1 cellular context compared by ENCODE assay signal in genomic region chr19:11321206-11322126, GRCh38.
TF ChIP-seq lines count a peak whose summit lies in the region.

No MANE protein-coding gene starts in this region.

TF ChIP-seq in K562, 482 proteins besides CTCF, POLR2A, EP300 and RAD21:
- TF ChIP-seq ZNF696 (CRISPR knock-in tag; conservative IDR thresholded peaks at IDR 0.05) (no peak), SRSF1 (IDR thresholded peaks at IDR 0.05; ENCODE audit: low read depth, low read length) (no peak), CBFA2T3 (IDR thresholded peaks at IDR 0.05) (0 out of 2 replicates have a peak, but pooled peaks have one; percentile 6), NFXL1 (CRISPR knock-in tag; IDR thresholded peaks at IDR 0.05) (no peak), MEF2D (tag; conservative IDR thresholded peaks at IDR 0.05; ENCODE audit: low read depth) (no peak), BCOR (IDR thresholded peaks at IDR 0.05) (peak; percentile 74), ZNF408 (CRISPR knock-in tag; IDR thresholded peaks at IDR 0.05; ENCODE audit: low read depth) (no peak), RBM17 (IDR thresholded peaks at IDR 0.05; ENCODE audit: borderline replicate concordance, low read depth, low read length) (no peak), ZNF699 (CRISPR knock-in tag; IDR thresholded peaks at IDR 0.05; ENCODE audit: insufficient replicate concordance) (no peak), POU5F1 (IDR thresholded peaks at IDR 0.05; ENCODE audit: borderline replicate concordance, low read depth, low read length, partially characterized antibody) (no peak), ETS2 (tag; IDR thresholded peaks at IDR 0.05; ENCODE audit: borderline replicate concordance, poor library complexity, severe bottlenecking) (no peak), ZNF217 (CRISPR knock-in tag; IDR thresholded peaks at IDR 0.05) (no peak), FOXJ2 (tag; IDR thresholded peaks at IDR 0.05) (no peak), ZNF175 (CRISPR knock-in tag; IDR thresholded peaks at IDR 0.05; ENCODE audit: low read depth) (no peak), ZNF79 (CRISPR knock-in tag; IDR thresholded peaks at IDR 0.05; ENCODE audit: low read depth) (no peak), ZNF436 (CRISPR knock-in tag; IDR thresholded peaks at IDR 0.05) (no peak), CHD2 (IDR thresholded peaks at IDR 0.05; ENCODE audit: low read depth, low read length) (peak; percentile 73; the same call in 1 of the 2 replicates), ARHGAP35 (IDR thresholded peaks at IDR 0.05; ENCODE audit: partially characterized antibody) (no peak), MAFK (IDR thresholded peaks at IDR 0.05; ENCODE audit: low read length) (no peak), SRF (CRISPR knock-in tag; IDR thresholded peaks at IDR 0.05) (0 out of 4 replicates have a peak, but pooled peaks of 1 of the 2 experiments have one; percentile 11), NR0B1 (IDR thresholded peaks at IDR 0.05; ENCODE audit: partially characterized antibody) (no peak), NR4A1 (CRISPR knock-in tag; IDR thresholded peaks at IDR 0.05) (no peak), NR4A1 (tag; IDR thresholded peaks at IDR 0.05) (no peak), KDM1A (IDR thresholded peaks at IDR 0.05) (peak in 1 of 2 experiments; percentile 60; a peak in 2 of 4 replicates), MBD2 (IDR thresholded peaks at IDR 0.05; ENCODE audit: borderline replicate concordance, low read depth) (no peak), ZNF395 (CRISPR knock-in tag; IDR thresholded peaks at IDR 0.05) (no peak), ILF3 (IDR thresholded peaks at IDR 0.05; ENCODE audit: borderline replicate concordance) (no peak), GTF2A2 (tag; IDR thresholded peaks at IDR 0.05) (no peak), DNMT1 (IDR thresholded peaks at IDR 0.05) (no peak), NCOA2 (IDR thresholded peaks at IDR 0.05; ENCODE audit: partially characterized antibody in 2 of 2) (no peak), ZFP36 (IDR thresholded peaks at IDR 0.05; ENCODE audit: low read depth, low read length, partially characterized antibody) (peak; percentile 69), ZNF41 (CRISPR knock-in tag; conservative IDR thresholded peaks at IDR 0.05) (no peak), ZBTB26 (CRISPR knock-in tag; IDR thresholded peaks at IDR 0.05) (no peak), TRIM24 (IDR thresholded peaks at IDR 0.05) (no peak), ZMIZ1 (IDR thresholded peaks at IDR 0.05; ENCODE audit: low read depth in 2 of 2, low read length in 2 of 2) (no peak), SMARCA5 (IDR thresholded peaks at IDR 0.05) (peak; percentile 44; the same call in 1 of the 2 replicates), BRCA1 (IDR thresholded peaks at IDR 0.05) (no peak), BRCA1 (CRISPR knock-in tag; IDR thresholded peaks at IDR 0.05) (no peak), FOS (IDR thresholded peaks at IDR 0.05; ENCODE audit: extremely low read depth, insufficient read length) (no peak), SMARCB1 (IDR thresholded peaks at IDR 0.05; ENCODE audit: insufficient read length, low read depth) (no peak), RCOR1 (IDR thresholded peaks at IDR 0.05; ENCODE audit: borderline replicate concordance in 1 of 2, low read depth in 2 of 2, low read length in 2 of 2) (peak in 1 of 2 experiments; percentile 36; a peak in 1 of 4 replicates), SMAD3 (CRISPR knock-in tag; conservative IDR thresholded peaks at IDR 0.05) (no peak), TOE1 (IDR thresholded peaks at IDR 0.05; ENCODE audit: borderline replicate concordance) (no peak), TOE1 (CRISPR knock-in tag; IDR thresholded peaks at IDR 0.05; ENCODE audit: borderline replicate concordance, low read depth) (no peak), RBM25 (IDR thresholded peaks at IDR 0.05; ENCODE audit: low read depth, low read length, severe bottlenecking) (peak; percentile 76), HNRNPL (IDR thresholded peaks at IDR 0.05; ENCODE audit: low read depth, low read length) (no peak), ZNF124 (CRISPR knock-in tag; IDR thresholded peaks at IDR 0.05) (no peak), ELF2 (CRISPR knock-in tag; IDR thresholded peaks at IDR 0.05) (no peak)
